In genomic region chr1:225808136-225808535, GRCh38 we compare ENCODE assay signal across 24 cellular contexts.
"Had no signal": no experiment of that assay in that cellular context is flagged by ENCODE, and none has a peak within 500 bp of the region (broad histone marks: within the 10 kb centered on the region; RNA-seq: fewer than 3 reads in every experiment).

No MANE protein-coding gene starts in this region.

- H3K27ac Mint-ChIP-seq: activated B cell treated with CpG ODN at 0.5 μM for 24 hours; activated CD8-positive, alpha-beta T cell treated with anti-CD3 and anti-CD28 coated beads for 36 hours; activated naive CD4-positive, alpha-beta T cell treated with anti-CD3 and anti-CD28 coated beads, Interleukin-2, amount 50 U/mL, for 72 hours; stimulated activated effector memory CD8-positive, alpha-beta T cell treated with anti-CD3 and anti-CD28 coated beads, Interleukin-12 subunit alpha, Interleukin-12 subunit beta, amount 100 ng/mL, for 72 hours; stimulated activated naive CD8-positive, alpha-beta T cell treated with anti-CD3 and anti-CD28 coated beads, Interleukin-15, Interleukin-2, amounts not matched to agents 100 ng/mL and 50 ng/mL, for 24 hours had no signal

- H3K36me3 Mint-ChIP-seq: activated naive CD4-positive, alpha-beta T cell treated with anti-CD3 and anti-CD28 coated beads, Interleukin-2, amount 50 U/mL, for 72 hours; stimulated activated effector memory CD8-positive, alpha-beta T cell treated with anti-CD3 and anti-CD28 coated beads, Interleukin-12 subunit alpha, Interleukin-12 subunit beta, amount 100 ng/mL, for 72 hours had no signal

- H3K27ac ChIP-seq: gastroesophageal sphincter, hepatocyte, left ventricle myocardium inferior, neutrophil, skin epidermis, thoracic aorta had no signal

- H3K27me3 Mint-ChIP-seq: activated CD8-positive, alpha-beta T cell treated with anti-CD3 and anti-CD28 coated beads for 36 hours; central memory CD8-positive, alpha-beta T cell; stimulated activated naive CD8-positive, alpha-beta T cell treated with anti-CD3 and anti-CD28 coated beads, Interleukin-15, Interleukin-2, amounts not matched to agents 100 ng/mL and 50 ng/mL, for 24 hours had no signal

- H3K9me3 ChIP-seq: gastroesophageal sphincter, left ventricle myocardium inferior, mucosa of descending colon, neutrophil, thoracic aorta had no signal

- H3K4me3 ChIP-seq: gastroesophageal sphincter, hepatocyte, left ventricle myocardium inferior, lung, mucosa of descending colon, skin epidermis, thoracic aorta had no signal

- H3K4me2 ChIP-seq: hepatocyte had no signal

- ATAC-seq: activated CD8-positive, alpha-beta T cell treated with anti-CD3 and anti-CD28 coated beads for 36 hours; activated naive CD4-positive, alpha-beta T cell treated with anti-CD3 and anti-CD28 coated beads, Interleukin-2, amount 50 U/mL, for 72 hours; gastroesophageal sphincter; mucosa of descending colon; sciatic nerve; stimulated activated effector memory CD8-positive, alpha-beta T cell treated with anti-CD3 and anti-CD28 coated beads, Interleukin-12 subunit alpha, Interleukin-12 subunit beta, amount 100 ng/mL, for 72 hours had no signal

- H3K9me3 Mint-ChIP-seq: activated B cell treated with CpG ODN at 0.5 μM for 24 hours; activated CD8-positive, alpha-beta T cell treated with anti-CD3 and anti-CD28 coated beads for 36 hours; activated naive CD4-positive, alpha-beta T cell treated with anti-CD3 and anti-CD28 coated beads, Interleukin-2, amount 50 U/mL, for 72 hours; central memory CD8-positive, alpha-beta T cell; stimulated activated effector memory CD8-positive, alpha-beta T cell treated with anti-CD3 and anti-CD28 coated beads, Interleukin-12 subunit alpha, Interleukin-12 subunit beta, amount 100 ng/mL, for 72 hours; stimulated activated naive CD8-positive, alpha-beta T cell treated with anti-CD3 and anti-CD28 coated beads, Interleukin-15, Interleukin-2, amounts not matched to agents 100 ng/mL and 50 ng/mL, for 24 hours had no signal

- H3K4me3 Mint-ChIP-seq: activated CD8-positive, alpha-beta T cell treated with anti-CD3 and anti-CD28 coated beads for 36 hours; stimulated activated naive CD8-positive, alpha-beta T cell treated with anti-CD3 and anti-CD28 coated beads, Interleukin-15, Interleukin-2, amounts not matched to agents 100 ng/mL and 50 ng/mL, for 24 hours had no signal

- H2AFZ ChIP-seq: hepatocyte had no signal

- H3K36me3 ChIP-seq: gastroesophageal sphincter, left ventricle myocardium inferior, neutrophil, thoracic aorta had no signal

- H3K27me3 ChIP-seq: gastroesophageal sphincter, hepatocyte, neutrophil had no signal

- DNase-seq: activated B cell treated with CpG ODN at 0.5 μM for 24 hours; activated CD4-positive, alpha-beta T cell treated with anti-CD3 and anti-CD28 coated beads, Interleukin-2, amount 50 U/mL, for 1 hour; activated CD8-positive, alpha-beta T cell treated with anti-CD3 and anti-CD28 coated beads for 36 hours; activated naive CD4-positive, alpha-beta T cell; activated T-cell treated with anti-CD3 and anti-CD28 coated beads, Interleukin-2, amount 50 U/mL, for 48 hours; effector CD8-positive, alpha-beta T cell; islet precursor cell; left ventricle myocardium inferior; mesendoderm; mucosa of descending colon; stimulated activated CD4-positive, alpha-beta T cell treated with anti-CD3 and anti-CD28 coated beads, Interleukin-4, amount 100 ng/mL, for 24 hours; T-helper 2 cell; trophoblast cell had no signal
